In the genomic region with DNA sequence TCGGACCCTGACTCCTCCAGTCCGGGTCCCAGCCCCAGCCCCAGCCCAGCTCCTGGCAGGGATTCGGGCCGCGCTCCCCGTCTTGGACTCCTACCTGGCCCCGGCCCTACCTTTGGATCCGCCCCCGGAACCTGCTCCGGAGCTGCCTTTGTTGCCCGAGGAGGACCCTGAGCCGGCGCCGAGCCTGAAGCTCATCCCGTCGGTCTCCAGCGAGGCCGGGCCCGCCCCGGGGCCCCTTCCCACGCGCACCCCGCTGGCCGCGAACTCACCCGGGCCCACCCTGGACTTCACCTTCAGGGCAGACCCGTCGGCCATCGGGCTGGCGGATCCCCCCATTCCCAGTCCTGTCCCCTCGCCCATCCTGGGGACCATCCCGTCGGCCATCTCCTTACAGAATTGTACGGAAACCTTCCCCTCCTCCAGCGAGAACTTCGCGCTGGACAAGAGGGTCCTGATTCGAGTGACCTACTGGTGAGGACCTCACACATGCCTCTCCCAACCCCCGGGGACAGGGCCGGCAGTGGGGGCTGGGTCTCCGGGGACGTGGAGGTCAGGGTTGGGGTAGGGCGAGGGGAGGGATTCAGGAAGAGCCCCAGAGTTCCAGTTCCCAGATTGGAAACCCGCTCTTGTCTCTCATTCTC, we compare ENCODE assay signal across 8 cellular contexts.
DNase-seq lines count a peak whose midpoint lies in the region; ATAC-seq and TF ChIP-seq lines count a peak whose summit lies in the region.

No MANE protein-coding gene starts in this region.

- peak overlapping the region; percentile 18 for H3K4me3 ChIP-seq in AG09309 (ENCODE audit: control insufficient read depth, low read depth, low read length)
- H3K4me3 ChIP-seq in HUES6 (ENCODE audit: low read depth, low read length), result peak overlapping the region; percentile 75
- H3K4me3 ChIP-seq in coronary artery, result peak overlapping the region; percentile 63

- H3K36me3 ChIP-seq in HUES6 (ENCODE audit: control insufficient read depth, insufficient read depth, low read length), result 0 out of 2 replicates have a peak, but pooled peaks cover under 1% of the 10 kb centered on the region

- peaks cover 28% of the 10 kb centered on the region for H3K27me3 ChIP-seq in HUES6 (ENCODE audit: control insufficient read depth, insufficient read depth, low read length)

- peak overlapping the region; percentile 51 for H3K9ac ChIP-seq in HUES6 (ENCODE audit: low read length)

- ATAC-seq in HG02623 (IDR thresholded peaks at IDR 0.05; ENCODE audit: unreplicated experiment) (no peak), GM19328 (IDR thresholded peaks at IDR 0.05; ENCODE audit: unreplicated experiment) (no peak)

- H3K4me1 ChIP-seq in HUES6 (ENCODE audit: control insufficient read depth, insufficient read depth, low read length), result peaks cover 9% of the 10 kb centered on the region

- DNase-seq in AG09309 (ENCODE audit: low read depth) (no peak), coronary artery (ENCODE audit: low spot score) (no peak), nephron progenitor cell (peak; percentile 54), NCI-H82 treated with DMSO at 0.1 percent for 48 hours (lab: John Stamatoyannopoulos, UW; ENCODE audit: unreplicated experiment) (no peak), DMS 273 (lab: John Stamatoyannopoulos, UW; ENCODE audit: unreplicated experiment) (no peak)

- H3K4me1 Mint-ChIP-seq in nephron progenitor cell, result peaks cover 49% of the 10 kb centered on the region

- no peak for TF ChIP-seq CTCF in AG09309 (IDR thresholded peaks at IDR 0.05; ENCODE audit: control insufficient read depth, insufficient read depth, low read depth, low read length, missing control alignments)
- TF ChIP-seq CTCF in coronary artery (IDR thresholded peaks at IDR 0.05), result no peak
- TF ChIP-seq CTCF in nephron progenitor cell (IDR thresholded peaks at IDR 0.05), result no peak

- H3K9me3 ChIP-seq in HUES6 (ENCODE audit: control insufficient read depth, insufficient read depth, low read depth, low read length), result no peaks in the 10 kb centered on the region

- H3K4me3 Mint-ChIP-seq in nephron progenitor cell, result peak overlapping the region; percentile 86

- H3K27ac Mint-ChIP-seq in nephron progenitor cell, result peak overlapping the region; percentile 48

- H3K36me3 Mint-ChIP-seq in nephron progenitor cell (ENCODE audit: low read depth), result peaks cover 5% of the 10 kb centered on the region

- no peaks in the 10 kb centered on the region for H3K9me3 Mint-ChIP-seq in nephron progenitor cell

- H3K27me3 Mint-ChIP-seq in nephron progenitor cell (ENCODE audit: low read depth, poor library complexity), result peaks cover 27% of the 10 kb centered on the region

- H3K27ac ChIP-seq in HUES6 (ENCODE audit: low read depth, low read length), result no peak overlapping the region; the same call in 1 of the 2 replicates
- no peak overlapping the region for H3K27ac ChIP-seq in coronary artery

Comparison
In these comparisons a context has a peak if more than half of its experiments do, and no peak if none do; other contexts are left out.
1. H3K4me3 ChIP-seq: peak in every context shown above with its lines; median percentile 75 in HUES6; 63 in coronary artery; 18 in AG09309.